Comparison of ENCODE assay signal across 39 cellular contexts in genomic region chr6:29025927-29026585, GRCh38. TPM values are rescaled to one million over a fixed set of nuclear protein-coding genes. Genes with fewer than 3 reads are reported as not detected.
"Had no signal": no experiment of that assay in that cellular context is flagged by ENCODE, and none has a peak within 500 bp of the region (broad histone marks: within the 10 kb centered on the region; RNA-seq: fewer than 3 reads in every experiment).

No MANE protein-coding gene starts in this region.

- FAIRE-seq: astrocyte, bronchial epithelial cell had no signal

- H3K4me1 ChIP-seq: adrenal gland, ascending aorta, body of pancreas, breast epithelium had no signal

- H3K27ac ChIP-seq: adrenal gland, ascending aorta, body of pancreas, brain microvascular endothelial cell, breast epithelium, cardiac muscle cell had no signal

- H3K9me3 ChIP-seq: adrenal gland, ascending aorta, body of pancreas, breast epithelium had no signal

- H3K4me3 ChIP-seq: adrenal gland, ascending aorta, body of pancreas, breast epithelium, cardiac muscle cell had no signal

- DNase-seq: activated effector memory CD4-positive, alpha-beta T cell treated with anti-CD3 and anti-CD28 coated beads, Interleukin-2, amount 50 U/mL, for 16 hours; activated effector memory CD4-positive, alpha-beta T cell treated with Interleukin-2 at 50 U/mL for 16 hours; activated gamma-delta T cell; activated gamma-delta T cell treated with Interleukin-2 at 50 U/mL for 16 hours; activated naive CD4-positive, alpha-beta T cell; activated naive CD4-positive, alpha-beta T cell treated with anti-CD3 and anti-CD28 coated beads for 36 hours; activated naive CD4-positive, alpha-beta T cell treated with anti-CD3 and anti-CD28 coated beads, Interleukin-2, amount 10 ng/mL, durations not matched to agents 7 days and 5 days; activated naive CD4-positive, alpha-beta T cell treated with anti-CD3 and anti-CD28 coated beads, Interleukin-2, amount 50 U/mL, for 16 hours; activated naive CD4-positive, alpha-beta T cell treated with Interleukin-2 at 50 U/mL for 16 hours; activated naive CD8-positive, alpha-beta T cell treated with anti-CD3 and anti-CD28 coated beads for 36 hours; activated naive CD8-positive, alpha-beta T cell treated with anti-CD3 and anti-CD28 coated beads, Interleukin-2, amount 10 ng/mL, durations not matched to agents 7 days and 5 days; activated naive CD8-positive, alpha-beta T cell treated with anti-CD3 and anti-CD28 coated beads, Interleukin-2, amount 50 U/mL, for 24 hours; activated T-cell treated with anti-CD3 and anti-CD28 coated beads, Interleukin-2, amount 50 U/mL, for 24 hours; activated T-cell treated with anti-CD3 and anti-CD28 coated beads, Interleukin-2, amount 50 U/mL, for 4 hours; activated T-cell treated with anti-CD3 and anti-CD28 coated beads, Interleukin-2, amount 50 U/mL, for 48 hours; activated T-cell treated with anti-CD3 and anti-CD28 coated beads, Interleukin-2, amount 50 U/mL, for 72 hours; adrenal gland; amniotic stem cell; amygdala; anterior cingulate cortex; aorta; body of pancreas; brain microvascular endothelial cell; caudate nucleus; central memory CD4-positive, alpha-beta T cell; cerebellar nuclear complex had no signal

- ATAC-seq: activated naive CD4-positive, alpha-beta T cell treated with anti-CD3 and anti-CD28 coated beads, Interleukin-2, amount 50 U/mL, for 72 hours; activated naive CD8-positive, alpha-beta T cell treated with anti-CD3 and anti-CD28 coated beads, Interleukin-2, amount 50 U/mL, for 24 hours; activated T-cell treated with anti-CD3 and anti-CD28 coated beads, Interleukin-2, amount 50 U/mL, for 4 hours; activated T-cell treated with anti-CD3 and anti-CD28 coated beads, Interleukin-2, amount 50 U/mL, for 72 hours; activated T-helper 17 cell treated with anti-CD3 and anti-CD28 coated beads, Interleukin-2, amount 50 U/mL, for 72 hours; body of pancreas had no signal

- H3K36me3 ChIP-seq: adrenal gland, ascending aorta, brain microvascular endothelial cell, breast epithelium, cardiac muscle cell had no signal

- H3K27me3 ChIP-seq: ascending aorta, body of pancreas, brain microvascular endothelial cell had no signal

RNA-seq across cellular contexts. Expression of gene OR2W1, which starts 18.9 kb away (rescaled TPM):
- total RNA-seq: activated naive CD4-positive, alpha-beta T cell treated with anti-CD3 and anti-CD28 coated beads for 36 hours; activated naive CD4-positive, alpha-beta T cell treated with anti-CD3 and anti-CD28 coated beads, Interleukin-2, amount 50 U/mL, for 72 hours; activated naive CD8-positive, alpha-beta T cell treated with anti-CD3 and anti-CD28 coated beads for 36 hours; activated naive CD8-positive, alpha-beta T cell treated with anti-CD3 and anti-CD28 coated beads, Interleukin-2, amount 10 ng/mL, durations not matched to agents 7 days and 5 days; activated T-cell treated with anti-CD3 and anti-CD28 coated beads, Interleukin-2, amount 50 U/mL, for 4 hours; activated T-cell treated with anti-CD3 and anti-CD28 coated beads, Interleukin-2, amount 50 U/mL, for 72 hours; activated T-helper 1 cell treated with anti-CD3 and anti-CD28 coated beads, Interleukin-12 subunit alpha, Interleukin-12 subunit beta, Interleukin-2, Interleukin-4 antibody, amounts not matched to agents 30 ng/mL and 10 ng/mL and 1 ng/mL, durations not matched to agents 14 hours and 24 hours and 36 hours; activated T-helper 17 cell treated with anti-CD3 and anti-CD28 coated beads, Interleukin-2, amount 50 U/mL, for 72 hours; activated T-helper 2 cell treated with anti-CD3 and anti-CD28 coated beads, Interferon-gamma antibody, Interleukin-2, Interleukin-4, amounts not matched to agents 10 μg/mL and 5 μg/mL and 100 μg/mL, durations not matched to agents 14 hours and 24 hours and 36 hours; adrenal gland; aorta; ascending aorta; astrocyte; body of pancreas; breast epithelium; bronchial epithelial cell; cardiac muscle cell; cardiac septum; cerebellum; chondrocyte had no signal
- polyA plus RNA-seq: adipose tissue, adrenal gland, aorta, cardiac muscle cell had no signal

RNA-seq across cellular contexts. Expression of gene ZNF311, which starts 20.9 kb away (rescaled TPM):
- total RNA-seq: ascending aorta, body of pancreas had no signal
